15 cellular contexts compared by ENCODE assay signal in the genomic region with DNA sequence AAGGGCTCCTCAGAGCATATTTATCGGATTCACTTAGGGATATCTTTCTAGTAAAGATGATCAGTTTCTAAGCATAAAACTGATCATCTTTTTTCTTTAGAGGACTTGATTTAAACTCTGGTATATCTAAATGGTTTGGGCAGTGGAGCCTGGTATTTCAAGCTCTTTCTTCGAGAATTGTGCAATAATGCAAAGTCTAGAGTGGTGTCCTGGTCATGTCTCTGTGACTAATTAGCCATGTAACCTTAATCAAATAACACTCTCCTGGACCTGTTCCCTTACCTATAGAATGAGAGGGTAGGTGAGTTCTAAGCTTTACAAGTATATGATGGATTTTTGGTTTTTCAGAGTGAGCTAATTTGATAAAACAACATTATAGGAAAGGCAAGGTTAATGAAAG.
DNase-seq lines count a peak whose midpoint lies in the region; ATAC-seq and TF ChIP-seq lines count a peak whose summit lies in the region.
"Had no signal": no experiment of that assay in that cellular context is flagged by ENCODE, and none has a peak within 500 bp of the region (broad histone marks: within the 10 kb centered on the region; RNA-seq: fewer than 3 reads in every experiment).

No MANE protein-coding gene starts in this region.

- TF ChIP-seq CTCF in epithelial cell of proximal tubule (conservative IDR thresholded peaks at IDR 0.05; ENCODE audit: low read depth, low read length), result no peak
- TF ChIP-seq CTCF in right lobe of liver (IDR thresholded peaks at IDR 0.05), result no peak

- H3K4me1 Mint-ChIP-seq in stimulated activated naive B cell treated with anti-CD40 and anti-IgM and Interleukin-4, amounts not matched to agents 10 μg/mL and 1 μg/mL and 100 μg/mL, for 72 hours, result no peaks in the 10 kb centered on the region

- peaks cover 0 to 2% (median 0%) of the 10 kb centered on the region in 4 donors for H3K36me3 ChIP-seq in right lobe of liver

- peak overlapping the region in 1 of 3 donors; percentile 6 for H3K27ac ChIP-seq in right lobe of liver
- H3K27ac ChIP-seq: 22Rv1; BLaER1 treated with 17β-estradiol and CSF1 and Interleukin-3, amounts not matched to agents 10 nM and 100 nM; GM23248; HL-60 had no signal

- no peak overlapping the region for H3K4me3 Mint-ChIP-seq in stimulated activated naive B cell treated with anti-CD40 and anti-IgM and Interleukin-4, amounts not matched to agents 10 μg/mL and 1 μg/mL and 100 μg/mL, for 72 hours
- H3K4me3 Mint-ChIP-seq: CD4-positive, CD25-positive, alpha-beta regulatory T cell had no signal

- TF ChIP-seq POLR2A in right lobe of liver (IDR thresholded peaks at IDR 0.05) (no peak), erythroblast (IDR thresholded peaks at IDR 0.05; ENCODE audit: low read length) (no peak)

- intact Hi-C loops in right lobe of liver (cut with DNase I), result no loop called here

- no peak overlapping the region for H3K27ac Mint-ChIP-seq in stimulated activated naive B cell treated with anti-CD40 and anti-IgM and Interleukin-4, amounts not matched to agents 10 μg/mL and 1 μg/mL and 100 μg/mL, for 72 hours
- H3K27ac Mint-ChIP-seq: CD4-positive, CD25-positive, alpha-beta regulatory T cell had no signal

- no peaks in the 10 kb centered on the region for H3K27me3 Mint-ChIP-seq in stimulated activated naive B cell treated with anti-CD40 and anti-IgM and Interleukin-4, amounts not matched to agents 10 μg/mL and 1 μg/mL and 100 μg/mL, for 72 hours
- H3K27me3 Mint-ChIP-seq: CD4-positive, CD25-positive, alpha-beta regulatory T cell had no signal

- peak; percentile 84 to 92 (median 87) for ATAC-seq in right lobe of liver
- no peak for ATAC-seq in stimulated activated naive B cell treated with anti-CD40 and anti-IgM and Interleukin-4, amounts not matched to agents 10 μg/mL and 1 μg/mL and 100 μg/mL, for 72 hours (replicated peaks)
- ATAC-seq: HCT116 had no signal

- no peaks in the 10 kb centered on the region for H3K27me3 ChIP-seq in right lobe of liver
- H3K27me3 ChIP-seq: BLaER1 treated with 17β-estradiol and CSF1 and Interleukin-3, amounts not matched to agents 10 nM and 100 nM had no signal

- H3K4me3 ChIP-seq in epithelial cell of proximal tubule (ENCODE audit: low read depth, low read length) (no peak overlapping the region), right lobe of liver (no peak overlapping the region)
- H3K4me3 ChIP-seq: BLaER1 treated with 17β-estradiol and CSF1 and Interleukin-3, amounts not matched to agents 10 nM and 100 nM; GM23248 had no signal

- no peaks in the 10 kb centered on the region for H3K9me3 Mint-ChIP-seq in stimulated activated naive B cell treated with anti-CD40 and anti-IgM and Interleukin-4, amounts not matched to agents 10 μg/mL and 1 μg/mL and 100 μg/mL, for 72 hours

- DNase-seq in DMS53 (lab: John Stamatoyannopoulos, UW), result peak; percentile 28
- DNase-seq in DMS53 treated with DMSO at 0.1 percent for 48 hours (lab: John Stamatoyannopoulos, UW; ENCODE audit: unreplicated experiment), result no peak
- DNase-seq in epithelial cell of proximal tubule (ENCODE audit: low read depth), result peak; percentile 19
- DNase-seq in right lobe of liver, result no peak
- DNase-seq in erythroblast (lab: John Stamatoyannopoulos, UW), result no peak
- DNase-seq in stimulated activated naive B cell treated with anti-CD40 and anti-IgM and Interleukin-4, amounts not matched to agents 10 μg/mL and 1 μg/mL and 100 μg/mL, for 72 hours, result no peak
- DNase-seq in stimulated activated naive CD4-positive, alpha-beta T cell (lab: John Stamatoyannopoulos, UW), result no peak
- DNase-seq: ACHN; CD4-positive, CD25-positive, alpha-beta regulatory T cell; DMS79; GM23248 had no signal

- 75% methylated on average over 2 of the region's 2 CpGs for WGBS in right lobe of liver (ENCODE audit: insufficient coverage, low coverage, low lambda C conversion rate, missing lambda C conversion rate)

- H3K9me3 ChIP-seq in right lobe of liver, result no peaks in the 10 kb centered on the region
- H3K9me3 ChIP-seq: BLaER1 treated with 17β-estradiol and CSF1 and Interleukin-3, amounts not matched to agents 10 nM and 100 nM had no signal

- peaks cover 0 to 19% (median 4%) of the 10 kb centered on the region in 4 donors for H3K4me1 ChIP-seq in right lobe of liver

- peaks cover 17 to 33% of the 10 kb centered on the region in 2 donors for H3K36me3 Mint-ChIP-seq in stimulated activated naive B cell treated with anti-CD40 and anti-IgM and Interleukin-4, amounts not matched to agents 10 μg/mL and 1 μg/mL and 100 μg/mL, for 72 hours

Comparison
In these comparisons a context has a peak if more than half of its experiments do, and no peak if none do; other contexts are left out.
1. DNase-seq: peak in DMS53 (single experiment) and epithelial cell of proximal tubule (single experiment); none in DMS53 treated with DMSO at 0.1 percent for 48 hours (single experiment), right lobe of liver (0 of 3), erythroblast (0 of 2), stimulated activated naive B cell treated with anti-CD40 and anti-IgM and Interleukin-4, amounts not matched to agents 10 μg/mL and 1 μg/mL and 100 μg/mL, for 72 hours (single experiment) and stimulated activated naive CD4-positive, alpha-beta T cell (0 of 6).
2. ATAC-seq: peak in right lobe of liver (4 of 4); none in stimulated activated naive B cell treated with anti-CD40 and anti-IgM and Interleukin-4, amounts not matched to agents 10 μg/mL and 1 μg/mL and 100 μg/mL, for 72 hours (0 of 2).